In genomic region chr1:186404454-186405051, GRCh38 we compare ENCODE assay signal across 8 cellular contexts. TPM values are rescaled to one million over a fixed set of nuclear protein-coding genes. Genes with fewer than 3 reads are reported as not detected.
A peak's percentile ranks its signal among the peaks of the same experiment; 100 is the strongest.
DNase-seq lines count a peak whose midpoint lies in the region; ATAC-seq and TF ChIP-seq lines count a peak whose summit lies in the region.

No MANE protein-coding gene starts in this region.

- intact Hi-C loops in heart right ventricle (cut with DNase I), result loop anchor here in 4 of 10 donors (5.0 to 10.0 kb wide), 3 partner anchors 578 to 583 kb away; no protein-coding TSS in a partner anchor
- intact Hi-C loops in spleen (cut with DNase I; ENCODE audit: low total_unique reads), result no loop called here

- no peak for ATAC-seq in GM23338
- peak in 3 of 8 donors; percentile 31 to 42 (median 42) for ATAC-seq in heart right ventricle
- no peak for ATAC-seq in GM19035 (IDR thresholded peaks at IDR 0.05; ENCODE audit: unreplicated experiment)

- H3K27me3 Mint-ChIP-seq in GM23338 (ENCODE audit: insufficient read depth, low read depth, poor library complexity), result no peaks in the 10 kb centered on the region

- H3K4me3 ChIP-seq in GM23338 (no peak overlapping the region), WI38 (ENCODE audit: low read depth, low read length) (no peak overlapping the region), heart right ventricle (no peak overlapping the region), spleen (no peak overlapping the region)

- no peak overlapping the region for H3K4me3 Mint-ChIP-seq in GM23338

- no peaks in the 10 kb centered on the region for H3K4me1 Mint-ChIP-seq in GM23338

- H3F3A ChIP-seq in GM23338 (replicated peaks; ENCODE audit: low read depth), result no peaks in the 10 kb centered on the region

- WGBS in heart right ventricle, 2 donors, result 46 to 62% methylated on average over 5 of the region's 5 CpGs
- 29 to 40% (median 32%) methylated on average over 5 of the region's 5 CpGs for WGBS in spleen, 5 donors

- H3K27ac Mint-ChIP-seq in GM23338, result no peak overlapping the region

- peaks cover 20% of the 10 kb centered on the region; the same call in 2 of the 3 replicates for H3K36me3 Mint-ChIP-seq in GM23338 (ENCODE audit: low read depth)

- DNase-seq in EL (peak; percentile 49), GM23338 (ENCODE audit: low spot score) (peak; percentile 42), NCI-H2081 (lab: John Stamatoyannopoulos, UW) (peak; percentile 23 to 74), heart right ventricle (no peak), spleen (no peak), T-helper 9 cell (no peak)

- no peak overlapping the region for H2AFZ ChIP-seq in GM23338

- H3K27ac ChIP-seq in GM23338 (ENCODE audit: low read depth) (no peak overlapping the region), heart right ventricle (no peak overlapping the region), spleen (no peak overlapping the region)

- H3K4me1 ChIP-seq in GM23338 (ENCODE audit: insufficient read depth) (no peaks in the 10 kb centered on the region), heart right ventricle (no peaks in the 10 kb centered on the region), spleen (peaks cover 0 to 7% (median 0%) of the 10 kb centered on the region in 6 donors)

- H3K9me3 ChIP-seq in heart right ventricle (no peaks in the 10 kb centered on the region), spleen (no peaks in the 10 kb centered on the region)

- no peak for TF ChIP-seq POLR2A in spleen (IDR thresholded peaks at IDR 0.05)

- H3K27me3 ChIP-seq in GM23338 (ENCODE audit: insufficient read depth) (no peaks in the 10 kb centered on the region), heart right ventricle (no peaks in the 10 kb centered on the region), spleen (replicated peaks in 1 of 7) (no peaks in the 10 kb centered on the region)

- no peaks in the 10 kb centered on the region for H3K9me3 Mint-ChIP-seq in GM23338

- TF ChIP-seq CTCF in GM23338 (conservative IDR thresholded peaks at IDR 0.05; ENCODE audit: low read depth in 2 of 2) (peak; percentile 57 to 78), WI38 (IDR thresholded peaks at IDR 0.05; ENCODE audit: low read depth, low read length) (peak; percentile 40; the same call in 1 of the 2 replicates), heart right ventricle (IDR thresholded peaks at IDR 0.05) (peak; percentile 40 to 78 (median 67)), spleen (IDR thresholded peaks at IDR 0.05 in 8 of 11, conservative IDR thresholded peaks at IDR 0.05 in 3 of 11) (peak in 10 of 11 experiments; percentile 28 to 72 (median 57))

- H3K79me2 ChIP-seq in GM23338 (replicated peaks; ENCODE audit: insufficient read depth), result no peaks in the 10 kb centered on the region

- H3K36me3 ChIP-seq in GM23338 (ENCODE audit: insufficient read depth), result peaks cover 11% of the 10 kb centered on the region
- peaks cover 0 to 95% (median 31%) of the 10 kb centered on the region in 9 donors for H3K36me3 ChIP-seq in heart right ventricle
- peaks cover 0 to 87% (median 45%) of the 10 kb centered on the region in 6 donors for H3K36me3 ChIP-seq in spleen

- no peaks in the 10 kb centered on the region for H3K9me2 ChIP-seq in GM23338 (ENCODE audit: insufficient read depth)

- H4K20me1 ChIP-seq in GM23338 (replicated peaks; ENCODE audit: insufficient read depth), result peaks cover 5% of the 10 kb centered on the region; the same call in 1 of the 2 replicates

- H3K4me2 ChIP-seq in GM23338, result no peak overlapping the region

TF ChIP-seq in GM23338, 12 proteins besides CTCF, POLR2A, EP300 and RAD21 (continues in another document):
- TF ChIP-seq EZH2phosphoT487 (IDR thresholded peaks at IDR 0.05; ENCODE audit: unreplicated experiment) (no peak), NANOG (IDR thresholded peaks at IDR 0.05; ENCODE audit: borderline replicate concordance) (no peak), POLR2AphosphoS5 (IDR thresholded peaks at IDR 0.05; ENCODE audit: low read depth) (no peak), ZNF331 (CRISPR knock-in tag; IDR thresholded peaks at IDR 0.05; ENCODE audit: low read depth) (no peak), ZNF114 (CRISPR knock-in tag; IDR thresholded peaks at IDR 0.05) (no peak), ZNF462 (CRISPR knock-in tag; IDR thresholded peaks at IDR 0.05) (no peak), CREB1 (CRISPR knock-in tag; IDR thresholded peaks at IDR 0.05; ENCODE audit: low read depth) (no peak), STAT1 (IDR thresholded peaks at IDR 0.05; ENCODE audit: unreplicated experiment) (no peak), JUNB (IDR thresholded peaks at IDR 0.05; ENCODE audit: unreplicated experiment) (no peak), EZH2 (IDR thresholded peaks at IDR 0.05; ENCODE audit: low read depth, unreplicated experiment) (no peak)

RNA-seq across cellular contexts. Expression of gene ODR4, which starts 28.9 kb away (rescaled TPM):
- total RNA-seq in GM23338 (2014; rRNA removed; shearing (Covaris generic)), result 8.6 and 17.3 TPM in 2 replicates
- polyA plus RNA-seq in GM23338 (2016; fragmentation: Nextera tagmentation; extraction: Ambion mirVana) (14.7 and 18.9 TPM in 2 replicates), heart right ventricle (10 to 100 TPM in 1 of 2 donors, 1 to 10 TPM in 1; 9.4 to 19.0 TPM), spleen (1 to 10 TPM; 6.2 to 9.0 (median 7.4) TPM)
- total RNA-seq in heart right ventricle (10 to 100 TPM in 9 of 10 donors, 1 to 10 TPM in 1; 9.8 to 15.9 (median 11.1) TPM), spleen (10 to 100 TPM; 15.7 to 22.1 (median 18.6) TPM)

RNA-seq across cellular contexts. Expression of gene TPR, which starts 29.5 kb away (rescaled TPM):
- 75.8 and 108 TPM in 2 replicates for total RNA-seq in GM23338 (2014; rRNA removed; shearing (Covaris generic))
- polyA plus RNA-seq in GM23338 (2016; fragmentation: Nextera tagmentation; extraction: Ambion mirVana), result 164 and 220 TPM in 2 replicates
- 10 to 100 TPM; 51.3 to 80.4 (median 65.8) TPM for total RNA-seq in heart right ventricle
- polyA plus RNA-seq in heart right ventricle, result 10 to 100 TPM; 15.2 to 20.5 TPM
- 100 to 1,000 TPM in 5 of 7 donors, 10 to 100 TPM in 2; 95.0 to 129 (median 110) TPM for total RNA-seq in spleen
- 10 to 100 TPM; 23.8 to 27.3 (median 24.1) TPM for polyA plus RNA-seq in spleen

RNA-seq across cellular contexts. Expression of gene PDC, which starts 56.4 kb away (rescaled TPM):
- not detected in 2 replicates for total RNA-seq in GM23338 (2014; rRNA removed; shearing (Covaris generic))
- polyA plus RNA-seq in GM23338 (2016; fragmentation: Nextera tagmentation; extraction: Ambion mirVana), result not detected in 2 replicates
- total RNA-seq in heart right ventricle, result not detected
- polyA plus RNA-seq in heart right ventricle, result not detected
- not detected for total RNA-seq in spleen
- polyA plus RNA-seq in spleen, result not detected

Comparison
In these comparisons a context has a peak if more than half of its experiments do, and no peak if none do; other contexts are left out.
1. DNase-seq: peak in EL (single experiment), GM23338 (single experiment) and NCI-H2081 (2 of 2); none in heart right ventricle (0 of 2), spleen (single experiment) and T-helper 9 cell (single experiment).
2. Peak in every context shown above with its lines, with median percentiles within 50 percentile points of each other: CTCF ChIP-seq.